In genomic region chr18:985301-985700, GRCh38 we compare ENCODE assay signal across 14 cellular contexts.
A peak's percentile ranks its signal among the peaks of the same experiment; 100 is the strongest.
DNase-seq lines count a peak whose midpoint lies in the region; ATAC-seq lines count a peak whose summit lies in the region.
"Had no signal": no experiment of that assay in that cellular context is flagged by ENCODE, and none has a peak within 500 bp of the region (broad histone marks: within the 10 kb centered on the region; RNA-seq: fewer than 3 reads in every experiment).

No MANE protein-coding gene starts in this region.

- no peak overlapping the region for H3K4me3 ChIP-seq in neuronal stem cell (ENCODE audit: low read length in 2 of 2)
- H3K4me3 ChIP-seq: body of pancreas, pancreas had no signal

- no peak overlapping the region for H3K23ac ChIP-seq in neuronal stem cell (ENCODE audit: low read depth, low read length, poor library complexity)

- H3K79me1 ChIP-seq in neuronal stem cell (ENCODE audit: low read depth, low read length): no peaks in the 10 kb centered on the region

- no peak overlapping the region for H4K8ac ChIP-seq in neuronal stem cell (ENCODE audit: low read depth, low read length)

- no CpG with 5 or more reads among the region's 5 CpGs for WGBS in neuronal stem cell (ENCODE audit: extremely low coverage in 2 of 2, insufficient read length in 2 of 2, insufficient replicate concordance in 1 of 2), 2 donors

- no peak overlapping the region for H3K4ac ChIP-seq in neuronal stem cell (ENCODE audit: low read length)

- no peak overlapping the region for H4K91ac ChIP-seq in neuronal stem cell (ENCODE audit: low read depth, low read length, poor library complexity)

- no peaks in the 10 kb centered on the region for H3K27me3 ChIP-seq in neuronal stem cell (ENCODE audit: control insufficient read depth in 3 of 3, insufficient read depth in 3 of 3, low read depth in 1 of 3, low read length in 3 of 3)
- H3K27me3 ChIP-seq: body of pancreas, pancreas had no signal

- no peak overlapping the region for H2BK5ac ChIP-seq in neuronal stem cell (ENCODE audit: low read length)

- no peak overlapping the region for H2BK12ac ChIP-seq in neuronal stem cell (ENCODE audit: low read length)

- peak overlapping the region; percentile 59 for H3K27ac ChIP-seq in neuronal stem cell (replicated peaks; ENCODE audit: low read length)
- H3K27ac ChIP-seq: body of pancreas, KMS-11, pancreas had no signal

- H3K14ac ChIP-seq in neuronal stem cell (ENCODE audit: low read length): no peak overlapping the region

- H3K36me3 ChIP-seq in neuronal stem cell (replicated peaks in 1 of 2; ENCODE audit: control insufficient read depth in 2 of 2, insufficient read depth in 2 of 2, low read length in 2 of 2): no peaks in the 10 kb centered on the region
- H3K36me3 ChIP-seq: pancreas had no signal

- no peak overlapping the region for H3K18ac ChIP-seq in neuronal stem cell (ENCODE audit: low read length)

- ATAC-seq in GM21423 (IDR thresholded peaks at IDR 0.05; ENCODE audit: unreplicated experiment): no peak
- no peak for ATAC-seq in GM21447 (IDR thresholded peaks at IDR 0.05; ENCODE audit: unreplicated experiment)
- ATAC-seq: body of pancreas, pancreas had no signal

- H3K4me1 ChIP-seq in neuronal stem cell (ENCODE audit: control insufficient read depth in 2 of 2, insufficient read depth in 1 of 2, low read depth in 1 of 2, low read length in 2 of 2): peaks cover 5 to 9% of the 10 kb centered on the region in 2 donors
- H3K4me1 ChIP-seq: body of pancreas, pancreas had no signal

- no peak overlapping the region for H3K4me2 ChIP-seq in neuronal stem cell (ENCODE audit: insufficient read depth, low read length, poor library complexity, severe bottlenecking)
- H3K4me2 ChIP-seq: KMS-11 had no signal

- H2AFZ ChIP-seq in neuronal stem cell (ENCODE audit: low read length): peak overlapping the region; percentile 10

- peak; percentile 60 to 89 (median 85) for DNase-seq in NCI-H1417 (lab: John Stamatoyannopoulos, UW)
- DNase-seq in NCI-H1417 treated with DMSO at 0.1 percent for 48 hours (lab: John Stamatoyannopoulos, UW): no peak
- peak; percentile 93 for DNase-seq in NCI-H2171 (lab: John Stamatoyannopoulos, UW)
- peak; percentile 12 for DNase-seq in cerebellar cortex (ENCODE audit: low spot score)
- DNase-seq in neuronal stem cell (ENCODE audit: low spot score): no peak
- DNase-seq in NAMALWA (ENCODE audit: low spot score): no peak
- DNase-seq: 8988T; activated effector memory CD4-positive, alpha-beta T cell treated with Interleukin-2 at 50 U/mL for 16 hours; body of pancreas; effector CD4-positive, alpha-beta T cell; pancreas had no signal

- H3K9ac ChIP-seq in neuronal stem cell (ENCODE audit: low read depth, low read length, poor library complexity): no peak overlapping the region
- H3K9ac ChIP-seq: KMS-11 had no signal

- H2AK5ac ChIP-seq in neuronal stem cell (ENCODE audit: low read depth, low read length): no peak overlapping the region

- no peak overlapping the region for H2BK120ac ChIP-seq in neuronal stem cell (ENCODE audit: low read depth, low read length)

- H3K9me3 ChIP-seq in neuronal stem cell (replicated peaks in 1 of 2; ENCODE audit: control insufficient read depth in 2 of 2, insufficient read depth in 1 of 2, low read depth in 1 of 2, low read length in 2 of 2): no peaks in the 10 kb centered on the region
- H3K9me3 ChIP-seq: body of pancreas, pancreas had no signal

- no peak overlapping the region for H2BK15ac ChIP-seq in neuronal stem cell (ENCODE audit: low read length)

Comparison
In these comparisons a context has a peak if more than half of its experiments do, and no peak if none do; other contexts are left out.
1. DNase-seq: peak in NCI-H1417 (3 of 3), NCI-H2171 (single experiment) and cerebellar cortex (single experiment); none in NCI-H1417 treated with DMSO at 0.1 percent for 48 hours (single experiment), neuronal stem cell (single experiment) and NAMALWA (single experiment).